ENCODE assay signal across 9 cellular contexts in genomic region chr1:242196914-242197313, GRCh38.
"Had no signal": no experiment of that assay in that cellular context is flagged by ENCODE, and none has a peak within 500 bp of the region (broad histone marks: within the 10 kb centered on the region; RNA-seq: fewer than 3 reads in every experiment).

No MANE protein-coding gene starts in this region.

- DNase-seq: GM23248, GOT3, H7, HFFc6 had no signal

- H3K27ac Mint-ChIP-seq: HFFc6, IgD-negative memory B cell had no signal

- H3K36me3 ChIP-seq: HAP-1 had no signal

- H3K9me3 ChIP-seq: HAP-1 had no signal

- H3K27ac ChIP-seq: GM23248, HL-60 had no signal

- H3K36me3 Mint-ChIP-seq: IgD-negative memory B cell had no signal

- ATAC-seq: HCT116, HepG2 had no signal

- H3K9ac ChIP-seq: GM23248 had no signal

- H3K27me3 Mint-ChIP-seq: IgD-negative memory B cell had no signal

- H3K4me3 ChIP-seq: GM23248, HAP-1 had no signal

- H3K4me3 Mint-ChIP-seq: HFFc6, IgD-negative memory B cell had no signal

- H3K4me1 Mint-ChIP-seq: IgD-negative memory B cell had no signal

- H2AFZ ChIP-seq: GM23248 had no signal
